8 cellular contexts compared by ENCODE assay signal in genomic region chr16:46621006-46621629, GRCh38. TPM values are rescaled to one million over a fixed set of nuclear protein-coding genes. Genes with fewer than 3 reads are reported as not detected.
DNase-seq lines count a peak whose midpoint lies in the region; ATAC-seq and TF ChIP-seq lines count a peak whose summit lies in the region.

Gene SHCBP1, minus strand, starts transcription at chr16:46621379. Its CDS starts 20 bp downstream, at chr16:46621359.

- WGBS in lung, 2 donors = 0 to 1% methylated on average over 51 of the region's 51 CpGs

- no peaks in the 10 kb centered on the region for H3K9me3 ChIP-seq in lung (ENCODE audit: control insufficient read depth in 2 of 2, insufficient read depth in 1 of 2, low read length in 1 of 2)

- H3K36me3 ChIP-seq in lung (ENCODE audit: control insufficient read depth in 2 of 2, insufficient read depth in 2 of 2, low read length in 2 of 2) = no peaks in the 10 kb centered on the region

- H3K4me3 ChIP-seq in lung = peak within 1 kb of the TSS; percentile 74

- ATAC-seq in GM19324 (IDR thresholded peaks at IDR 0.05; ENCODE audit: low FRiP score, unreplicated experiment) (peak; percentile 90), HG03457 (IDR thresholded peaks at IDR 0.05; ENCODE audit: unreplicated experiment) (peak; percentile 90), lung (ENCODE audit: insufficient read depth, low FRiP score) (peak; percentile 90)

- H3K27ac ChIP-seq in C4-2B = peak within 1 kb of the TSS; percentile 88
- no peak within 1 kb of the TSS for H3K27ac ChIP-seq in lung (ENCODE audit: low read depth in 1 of 2, low read length in 1 of 2)

- no peaks in the 10 kb centered on the region for H3K27me3 ChIP-seq in lung (ENCODE audit: control insufficient read depth, insufficient read depth)

- DNase-seq in NCI-H526 treated with DMSO at 0.1 percent for 48 hours (lab: John Stamatoyannopoulos, UW) = peak; percentile 34
- DNase-seq in activated CD4-positive, alpha-beta T cell treated with anti-CD3 and anti-CD28 coated beads, Interleukin-2, amount 50 U/mL, for 24 hours (ENCODE audit: low read depth in 1 of 2, low spot score in 1 of 2) = peak; percentile 30 to 70
- peak; percentile 91 for DNase-seq in ecto neural progenitor cell (ENCODE audit: low spot score)
- peak; percentile 80 for DNase-seq in lung (ENCODE audit: low spot score)
- DNase-seq in stimulated activated CD4-positive, alpha-beta T cell treated with anti-CD3 and anti-CD28 coated beads, TNF-alpha, amount 100 ng/mL, for 4 hours (ENCODE audit: low read depth in 3 of 3) = peak; percentile 19 to 43 (median 30)

- TF ChIP-seq CTCF in C4-2B (conservative IDR thresholded peaks at IDR 0.05) = no peak
- TF ChIP-seq CTCF in lung (IDR thresholded peaks at IDR 0.05; ENCODE audit: control extremely low read depth, extremely low read depth) = no peak

- peaks cover 0 to 5% of the 10 kb centered on the region in 2 donors for H3K4me1 ChIP-seq in lung (ENCODE audit: control insufficient read depth in 2 of 2, insufficient read depth in 2 of 2, low read length in 2 of 2)

RNA-seq across cellular contexts. Expression of gene SHCBP1, which starts in this region (rescaled TPM):
- total RNA-seq in lung = 1 to 10 TPM; 1.6 to 6.1 TPM
- 1 to 10 TPM in 1 of 2 donors, under 1 TPM in 1; 0.96 to 1.5 TPM for polyA plus RNA-seq in lung

Comparison
In these comparisons a context has a peak if more than half of its experiments do, and no peak if none do; other contexts are left out.
1. DNase-seq: peak in every context shown above with its lines; median percentile 91 in ecto neural progenitor cell; 80 in lung; 50 in activated CD4-positive, alpha-beta T cell treated with anti-CD3 and anti-CD28 coated beads, Interleukin-2, amount 50 U/mL, for 24 hours; 34 in NCI-H526 treated with DMSO at 0.1 percent for 48 hours; 30 in stimulated activated CD4-positive, alpha-beta T cell treated with anti-CD3 and anti-CD28 coated beads, TNF-alpha, amount 100 ng/mL, for 4 hours.